3 cellular contexts compared by ENCODE assay signal in the genomic region with DNA sequence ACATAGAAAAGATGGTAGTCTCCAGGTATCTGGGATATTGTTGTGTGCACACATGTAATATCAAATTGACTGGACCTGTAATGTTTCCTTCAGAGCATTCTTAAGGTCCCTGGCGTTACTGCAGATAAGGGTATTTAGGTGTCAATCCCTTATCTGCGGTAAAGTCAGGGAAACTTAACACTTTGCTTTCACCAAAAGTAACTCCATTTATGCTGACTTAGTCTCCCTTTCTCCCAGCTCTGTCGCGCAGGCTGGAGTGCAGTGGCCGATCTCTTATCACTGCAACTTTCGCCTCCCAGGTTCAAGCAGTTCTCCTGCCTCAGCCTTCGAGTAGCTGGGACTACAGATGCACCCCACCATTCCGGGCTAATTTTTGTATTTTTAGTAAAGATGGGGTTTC.
TF ChIP-seq lines count a peak whose summit lies in the region.

No MANE protein-coding gene starts in this region.

TF ChIP-seq in SK-N-SH, 30 proteins besides CTCF, POLR2A, EP300 and RAD21 (continued from another document):
- TF ChIP-seq, protein P1, sequence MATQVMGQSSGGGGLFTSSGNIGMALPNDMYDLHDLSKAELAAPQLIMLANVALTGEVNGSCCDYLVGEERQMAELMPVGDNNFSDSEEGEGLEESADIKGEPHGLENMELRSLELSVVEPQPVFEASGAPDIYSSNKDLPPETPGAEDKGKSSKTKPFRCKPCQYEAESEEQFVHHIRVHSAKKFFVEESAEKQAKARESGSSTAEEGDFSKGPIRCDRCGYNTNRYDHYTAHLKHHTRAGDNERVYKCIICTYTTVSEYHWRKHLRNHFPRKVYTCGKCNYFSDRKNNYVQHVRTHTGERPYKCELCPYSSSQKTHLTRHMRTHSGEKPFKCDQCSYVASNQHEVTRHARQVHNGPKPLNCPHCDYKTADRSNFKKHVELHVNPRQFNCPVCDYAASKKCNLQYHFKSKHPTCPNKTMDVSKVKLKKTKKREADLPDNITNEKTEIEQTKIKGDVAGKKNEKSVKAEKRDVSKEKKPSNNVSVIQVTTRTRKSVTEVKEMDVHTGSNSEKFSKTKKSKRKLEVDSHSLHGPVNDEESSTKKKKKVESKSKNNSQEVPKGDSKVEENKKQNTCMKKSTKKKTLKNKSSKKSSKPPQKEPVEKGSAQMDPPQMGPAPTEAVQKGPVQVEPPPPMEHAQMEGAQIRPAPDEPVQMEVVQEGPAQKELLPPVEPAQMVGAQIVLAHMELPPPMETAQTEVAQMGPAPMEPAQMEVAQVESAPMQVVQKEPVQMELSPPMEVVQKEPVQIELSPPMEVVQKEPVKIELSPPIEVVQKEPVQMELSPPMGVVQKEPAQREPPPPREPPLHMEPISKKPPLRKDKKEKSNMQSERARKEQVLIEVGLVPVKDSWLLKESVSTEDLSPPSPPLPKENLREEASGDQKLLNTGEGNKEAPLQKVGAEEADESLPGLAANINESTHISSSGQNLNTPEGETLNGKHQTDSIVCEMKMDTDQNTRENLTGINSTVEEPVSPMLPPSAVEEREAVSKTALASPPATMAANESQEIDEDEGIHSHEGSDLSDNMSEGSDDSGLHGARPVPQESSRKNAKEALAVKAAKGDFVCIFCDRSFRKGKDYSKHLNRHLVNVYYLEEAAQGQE (IDR thresholded peaks at IDR 0.05; ENCODE audit: low read depth, low read length) = no peak
- TF ChIP-seq FOXM1 (IDR thresholded peaks at IDR 0.05; ENCODE audit: low read depth) (no peak), NFIC (IDR thresholded peaks at IDR 0.05; ENCODE audit: borderline replicate concordance) (no peak), ELF1 (IDR thresholded peaks at IDR 0.05) (no peak)
- TF ChIP-seq, protein P2, sequence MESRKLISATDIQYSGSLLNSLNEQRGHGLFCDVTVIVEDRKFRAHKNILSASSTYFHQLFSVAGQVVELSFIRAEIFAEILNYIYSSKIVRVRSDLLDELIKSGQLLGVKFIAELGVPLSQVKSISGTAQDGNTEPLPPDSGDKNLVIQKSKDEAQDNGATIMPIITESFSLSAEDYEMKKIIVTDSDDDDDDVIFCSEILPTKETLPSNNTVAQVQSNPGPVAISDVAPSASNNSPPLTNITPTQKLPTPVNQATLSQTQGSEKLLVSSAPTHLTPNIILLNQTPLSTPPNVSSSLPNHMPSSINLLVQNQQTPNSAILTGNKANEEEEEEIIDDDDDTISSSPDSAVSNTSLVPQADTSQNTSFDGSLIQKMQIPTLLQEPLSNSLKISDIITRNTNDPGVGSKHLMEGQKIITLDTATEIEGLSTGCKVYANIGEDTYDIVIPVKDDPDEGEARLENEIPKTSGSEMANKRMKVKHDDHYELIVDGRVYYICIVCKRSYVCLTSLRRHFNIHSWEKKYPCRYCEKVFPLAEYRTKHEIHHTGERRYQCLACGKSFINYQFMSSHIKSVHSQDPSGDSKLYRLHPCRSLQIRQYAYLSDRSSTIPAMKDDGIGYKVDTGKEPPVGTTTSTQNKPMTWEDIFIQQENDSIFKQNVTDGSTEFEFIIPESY (IDR thresholded peaks at IDR 0.05; ENCODE audit: borderline replicate concordance, low read depth) = no peak

TF ChIP-seq in SK-N-SH treated with all-trans-retinoic acid at 6 μM for 48 hours, 23 proteins besides CTCF, POLR2A, EP300 and RAD21 (continued from another document):
- TF ChIP-seq, protein P3, sequence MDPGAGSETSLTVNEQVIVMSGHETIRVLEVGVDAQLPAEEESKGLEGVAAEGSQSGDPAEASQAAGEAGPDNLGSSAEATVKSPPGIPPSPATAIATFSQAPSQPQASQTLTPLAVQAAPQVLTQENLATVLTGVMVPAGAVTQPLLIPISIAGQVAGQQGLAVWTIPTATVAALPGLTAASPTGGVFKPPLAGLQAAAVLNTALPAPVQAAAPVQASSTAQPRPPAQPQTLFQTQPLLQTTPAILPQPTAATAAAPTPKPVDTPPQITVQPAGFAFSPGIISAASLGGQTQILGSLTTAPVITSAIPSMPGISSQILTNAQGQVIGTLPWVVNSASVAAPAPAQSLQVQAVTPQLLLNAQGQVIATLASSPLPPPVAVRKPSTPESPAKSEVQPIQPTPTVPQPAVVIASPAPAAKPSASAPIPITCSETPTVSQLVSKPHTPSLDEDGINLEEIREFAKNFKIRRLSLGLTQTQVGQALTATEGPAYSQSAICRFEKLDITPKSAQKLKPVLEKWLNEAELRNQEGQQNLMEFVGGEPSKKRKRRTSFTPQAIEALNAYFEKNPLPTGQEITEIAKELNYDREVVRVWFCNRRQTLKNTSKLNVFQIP (CRISPR knock-in tag; IDR thresholded peaks at IDR 0.05; ENCODE audit: borderline replicate concordance, low read depth) = no peak
- TF ChIP-seq, protein P4, sequence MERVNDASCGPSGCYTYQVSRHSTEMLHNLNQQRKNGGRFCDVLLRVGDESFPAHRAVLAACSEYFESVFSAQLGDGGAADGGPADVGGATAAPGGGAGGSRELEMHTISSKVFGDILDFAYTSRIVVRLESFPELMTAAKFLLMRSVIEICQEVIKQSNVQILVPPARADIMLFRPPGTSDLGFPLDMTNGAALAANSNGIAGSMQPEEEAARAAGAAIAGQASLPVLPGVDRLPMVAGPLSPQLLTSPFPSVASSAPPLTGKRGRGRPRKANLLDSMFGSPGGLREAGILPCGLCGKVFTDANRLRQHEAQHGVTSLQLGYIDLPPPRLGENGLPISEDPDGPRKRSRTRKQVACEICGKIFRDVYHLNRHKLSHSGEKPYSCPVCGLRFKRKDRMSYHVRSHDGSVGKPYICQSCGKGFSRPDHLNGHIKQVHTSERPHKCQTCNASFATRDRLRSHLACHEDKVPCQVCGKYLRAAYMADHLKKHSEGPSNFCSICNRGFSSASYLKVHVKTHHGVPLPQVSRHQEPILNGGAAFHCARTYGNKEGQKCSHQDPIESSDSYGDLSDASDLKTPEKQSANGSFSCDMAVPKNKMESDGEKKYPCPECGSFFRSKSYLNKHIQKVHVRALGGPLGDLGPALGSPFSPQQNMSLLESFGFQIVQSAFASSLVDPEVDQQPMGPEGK (CRISPR knock-in tag; IDR thresholded peaks at IDR 0.05; ENCODE audit: borderline replicate concordance) = no peak
- TF ChIP-seq ZC3H10 (CRISPR knock-in tag; IDR thresholded peaks at IDR 0.05) (no peak), ZNF565 (CRISPR knock-in tag; conservative IDR thresholded peaks at IDR 0.05; ENCODE audit: low read depth) (no peak)
- TF ChIP-seq, protein P5, sequence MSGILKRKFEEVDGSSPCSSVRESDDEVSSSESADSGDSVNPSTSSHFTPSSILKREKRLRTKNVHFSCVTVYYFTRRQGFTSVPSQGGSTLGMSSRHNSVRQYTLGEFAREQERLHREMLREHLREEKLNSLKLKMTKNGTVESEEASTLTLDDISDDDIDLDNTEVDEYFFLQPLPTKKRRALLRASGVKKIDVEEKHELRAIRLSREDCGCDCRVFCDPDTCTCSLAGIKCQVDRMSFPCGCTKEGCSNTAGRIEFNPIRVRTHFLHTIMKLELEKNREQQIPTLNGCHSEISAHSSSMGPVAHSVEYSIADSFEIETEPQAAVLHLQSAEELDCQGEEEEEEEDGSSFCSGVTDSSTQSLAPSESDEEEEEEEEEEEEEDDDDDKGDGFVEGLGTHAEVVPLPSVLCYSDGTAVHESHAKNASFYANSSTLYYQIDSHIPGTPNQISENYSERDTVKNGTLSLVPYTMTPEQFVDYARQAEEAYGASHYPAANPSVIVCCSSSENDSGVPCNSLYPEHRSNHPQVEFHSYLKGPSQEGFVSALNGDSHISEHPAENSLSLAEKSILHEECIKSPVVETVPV (CRISPR knock-in tag; IDR thresholded peaks at IDR 0.05) = no peak
- TF ChIP-seq, protein P6, sequence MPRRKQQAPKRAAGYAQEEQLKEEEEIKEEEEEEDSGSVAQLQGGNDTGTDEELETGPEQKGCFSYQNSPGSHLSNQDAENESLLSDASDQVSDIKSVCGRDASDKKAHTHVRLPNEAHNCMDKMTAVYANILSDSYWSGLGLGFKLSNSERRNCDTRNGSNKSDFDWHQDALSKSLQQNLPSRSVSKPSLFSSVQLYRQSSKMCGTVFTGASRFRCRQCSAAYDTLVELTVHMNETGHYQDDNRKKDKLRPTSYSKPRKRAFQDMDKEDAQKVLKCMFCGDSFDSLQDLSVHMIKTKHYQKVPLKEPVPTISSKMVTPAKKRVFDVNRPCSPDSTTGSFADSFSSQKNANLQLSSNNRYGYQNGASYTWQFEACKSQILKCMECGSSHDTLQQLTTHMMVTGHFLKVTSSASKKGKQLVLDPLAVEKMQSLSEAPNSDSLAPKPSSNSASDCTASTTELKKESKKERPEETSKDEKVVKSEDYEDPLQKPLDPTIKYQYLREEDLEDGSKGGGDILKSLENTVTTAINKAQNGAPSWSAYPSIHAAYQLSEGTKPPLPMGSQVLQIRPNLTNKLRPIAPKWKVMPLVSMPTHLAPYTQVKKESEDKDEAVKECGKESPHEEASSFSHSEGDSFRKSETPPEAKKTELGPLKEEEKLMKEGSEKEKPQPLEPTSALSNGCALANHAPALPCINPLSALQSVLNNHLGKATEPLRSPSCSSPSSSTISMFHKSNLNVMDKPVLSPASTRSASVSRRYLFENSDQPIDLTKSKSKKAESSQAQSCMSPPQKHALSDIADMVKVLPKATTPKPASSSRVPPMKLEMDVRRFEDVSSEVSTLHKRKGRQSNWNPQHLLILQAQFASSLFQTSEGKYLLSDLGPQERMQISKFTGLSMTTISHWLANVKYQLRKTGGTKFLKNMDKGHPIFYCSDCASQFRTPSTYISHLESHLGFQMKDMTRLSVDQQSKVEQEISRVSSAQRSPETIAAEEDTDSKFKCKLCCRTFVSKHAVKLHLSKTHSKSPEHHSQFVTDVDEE (CRISPR knock-in tag; IDR thresholded peaks at IDR 0.05) = no peak
TF ChIP-seq in SK-N-SH treated with all-trans-retinoic acid at 6 μM for 48 hours: peak in this region for 0.

TF ChIP-seq in WTC11, 78 proteins besides CTCF, POLR2A, EP300 and RAD21 (continued from another document):
- TF ChIP-seq, protein P7, sequence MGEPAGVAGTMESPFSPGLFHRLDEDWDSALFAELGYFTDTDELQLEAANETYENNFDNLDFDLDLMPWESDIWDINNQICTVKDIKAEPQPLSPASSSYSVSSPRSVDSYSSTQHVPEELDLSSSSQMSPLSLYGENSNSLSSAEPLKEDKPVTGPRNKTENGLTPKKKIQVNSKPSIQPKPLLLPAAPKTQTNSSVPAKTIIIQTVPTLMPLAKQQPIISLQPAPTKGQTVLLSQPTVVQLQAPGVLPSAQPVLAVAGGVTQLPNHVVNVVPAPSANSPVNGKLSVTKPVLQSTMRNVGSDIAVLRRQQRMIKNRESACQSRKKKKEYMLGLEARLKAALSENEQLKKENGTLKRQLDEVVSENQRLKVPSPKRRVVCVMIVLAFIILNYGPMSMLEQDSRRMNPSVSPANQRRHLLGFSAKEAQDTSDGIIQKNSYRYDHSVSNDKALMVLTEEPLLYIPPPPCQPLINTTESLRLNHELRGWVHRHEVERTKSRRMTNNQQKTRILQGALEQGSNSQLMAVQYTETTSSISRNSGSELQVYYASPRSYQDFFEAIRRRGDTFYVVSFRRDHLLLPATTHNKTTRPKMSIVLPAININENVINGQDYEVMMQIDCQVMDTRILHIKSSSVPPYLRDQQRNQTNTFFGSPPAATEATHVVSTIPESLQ (CRISPR knock-in tag; IDR thresholded peaks at IDR 0.05) = no peak
- TF ChIP-seq TCF7 (CRISPR knock-in tag; IDR thresholded peaks at IDR 0.05; ENCODE audit: low read depth) (no peak), ZNF423 (CRISPR knock-in tag; IDR thresholded peaks at IDR 0.05) (no peak), PRRX2 (CRISPR knock-in tag; IDR thresholded peaks at IDR 0.05) (no peak)
- TF ChIP-seq, protein P8, sequence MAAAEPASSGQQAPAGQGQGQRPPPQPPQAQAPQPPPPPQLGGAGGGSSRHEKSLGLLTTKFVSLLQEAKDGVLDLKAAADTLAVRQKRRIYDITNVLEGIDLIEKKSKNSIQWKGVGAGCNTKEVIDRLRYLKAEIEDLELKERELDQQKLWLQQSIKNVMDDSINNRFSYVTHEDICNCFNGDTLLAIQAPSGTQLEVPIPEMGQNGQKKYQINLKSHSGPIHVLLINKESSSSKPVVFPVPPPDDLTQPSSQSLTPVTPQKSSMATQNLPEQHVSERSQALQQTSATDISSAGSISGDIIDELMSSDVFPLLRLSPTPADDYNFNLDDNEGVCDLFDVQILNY (CRISPR knock-in tag; IDR thresholded peaks at IDR 0.05) = no peak
- TF ChIP-seq, protein P9, sequence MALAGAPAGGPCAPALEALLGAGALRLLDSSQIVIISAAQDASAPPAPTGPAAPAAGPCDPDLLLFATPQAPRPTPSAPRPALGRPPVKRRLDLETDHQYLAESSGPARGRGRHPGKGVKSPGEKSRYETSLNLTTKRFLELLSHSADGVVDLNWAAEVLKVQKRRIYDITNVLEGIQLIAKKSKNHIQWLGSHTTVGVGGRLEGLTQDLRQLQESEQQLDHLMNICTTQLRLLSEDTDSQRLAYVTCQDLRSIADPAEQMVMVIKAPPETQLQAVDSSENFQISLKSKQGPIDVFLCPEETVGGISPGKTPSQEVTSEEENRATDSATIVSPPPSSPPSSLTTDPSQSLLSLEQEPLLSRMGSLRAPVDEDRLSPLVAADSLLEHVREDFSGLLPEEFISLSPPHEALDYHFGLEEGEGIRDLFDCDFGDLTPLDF (CRISPR knock-in tag; IDR thresholded peaks at IDR 0.05) = no peak
- TF ChIP-seq, protein P10, sequence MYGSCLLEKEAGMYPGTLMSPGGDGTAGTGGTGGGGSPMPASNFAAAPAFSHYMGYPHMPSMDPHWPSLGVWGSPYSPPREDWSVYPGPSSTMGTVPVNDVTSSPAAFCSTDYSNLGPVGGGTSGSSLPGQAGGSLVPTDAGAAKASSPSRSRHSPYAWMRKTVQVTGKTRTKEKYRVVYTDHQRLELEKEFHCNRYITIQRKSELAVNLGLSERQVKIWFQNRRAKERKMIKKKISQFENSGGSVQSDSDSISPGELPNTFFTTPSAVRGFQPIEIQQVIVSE (CRISPR knock-in tag; IDR thresholded peaks at IDR 0.05; ENCODE audit: borderline replicate concordance) = no peak
